In the genomic region with DNA sequence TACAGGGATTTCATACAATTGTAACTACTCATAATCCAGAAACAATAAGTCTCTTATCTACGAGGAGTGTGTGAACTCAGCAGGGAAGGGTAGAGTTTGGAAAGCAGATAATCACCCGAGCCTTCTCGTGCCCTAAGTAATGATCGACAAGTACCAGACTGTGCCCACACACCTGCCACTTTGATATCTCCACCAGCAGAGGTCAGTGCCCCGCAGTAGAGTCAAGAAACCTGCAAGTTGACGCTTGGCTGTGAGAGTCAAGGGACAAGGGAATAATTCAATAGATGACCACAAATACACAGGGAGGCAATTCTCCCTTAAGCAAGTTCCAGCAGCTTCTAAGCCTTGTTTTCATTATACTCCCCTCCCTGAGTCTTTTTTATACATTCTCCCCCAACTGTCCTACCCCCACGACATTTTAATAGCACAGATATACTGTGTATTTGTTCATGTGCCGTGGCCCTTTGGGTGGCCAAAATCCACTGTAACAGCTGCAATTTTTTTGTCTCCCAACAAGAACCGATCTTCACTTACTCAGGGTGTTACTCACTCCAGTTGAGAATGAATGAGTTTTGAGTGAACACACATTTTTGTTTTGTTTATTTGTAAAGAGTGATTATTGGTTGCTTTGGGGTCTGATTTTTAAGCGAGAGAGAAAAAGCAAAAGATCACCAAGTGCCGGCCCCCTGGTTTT, we compare ENCODE assay signal across 9 cellular contexts.
DNase-seq lines count a peak whose midpoint lies in the region; ATAC-seq lines count a peak whose summit lies in the region.
"Had no signal": no experiment of that assay in that cellular context is flagged by ENCODE, and none has a peak within 500 bp of the region (broad histone marks: within the 10 kb centered on the region; RNA-seq: fewer than 3 reads in every experiment).

No MANE protein-coding gene starts in this region.

- no peaks in the 10 kb centered on the region for H3K4me1 ChIP-seq in right cardiac atrium (ENCODE audit: control insufficient read depth, insufficient read depth, low read length)

- peak; percentile 53 for ATAC-seq in activated CD8-positive, alpha-beta T cell treated with anti-CD3 and anti-CD28 coated beads, Interleukin-2, amount 10 ng/mL, durations not matched to agents 7 days and 5 days
- peak; percentile 9 to 23 for ATAC-seq in right cardiac atrium

- POLR2A ChIA-PET in activated CD8-positive, alpha-beta T cell treated with anti-CD3 and anti-CD28 coated beads, Interleukin-2, amount 10 ng/mL, durations not matched to agents 7 days and 5 days (lab: Charles Lee), result no interaction called here

- no peak overlapping the region for H3K4me3 ChIP-seq in right cardiac atrium (ENCODE audit: low read length)

- no peak overlapping the region for H3K27ac Mint-ChIP-seq in activated CD8-positive, alpha-beta T cell treated with anti-CD3 and anti-CD28 coated beads, Interleukin-2, amount 10 ng/mL, durations not matched to agents 7 days and 5 days
- H3K27ac Mint-ChIP-seq: T-helper 1 cell treated with Interleukin-12 subunit alpha and Interleukin-12 subunit beta and Interleukin-4 antibody, amounts not matched to agents 30 μg/mL and 1 μg/mL, for 36 hours had no signal

- H3K27ac ChIP-seq in right cardiac atrium (ENCODE audit: low read length), result peak overlapping the region; percentile 42

- no peaks in the 10 kb centered on the region for H3K9me3 ChIP-seq in right cardiac atrium (ENCODE audit: control insufficient read depth, low read length)

- H3K36me3 Mint-ChIP-seq in activated CD8-positive, alpha-beta T cell treated with anti-CD3 and anti-CD28 coated beads, Interleukin-2, amount 10 ng/mL, durations not matched to agents 7 days and 5 days (ENCODE audit: low read depth), result no peaks in the 10 kb centered on the region

- intact Hi-C loops in right cardiac atrium (cut with DNase I), result no loop called here

- H3K4me3 Mint-ChIP-seq in activated CD8-positive, alpha-beta T cell treated with anti-CD3 and anti-CD28 coated beads, Interleukin-2, amount 10 ng/mL, durations not matched to agents 7 days and 5 days, result no peak overlapping the region
- H3K4me3 Mint-ChIP-seq: T-helper 1 cell treated with Interleukin-12 subunit alpha and Interleukin-12 subunit beta and Interleukin-4 antibody, amounts not matched to agents 30 μg/mL and 1 μg/mL, for 36 hours had no signal

- peaks cover 23% of the 10 kb centered on the region for H3K4me1 Mint-ChIP-seq in activated CD8-positive, alpha-beta T cell treated with anti-CD3 and anti-CD28 coated beads, Interleukin-2, amount 10 ng/mL, durations not matched to agents 7 days and 5 days (ENCODE audit: low read depth)

- no peaks in the 10 kb centered on the region for H3K9me3 Mint-ChIP-seq in activated CD8-positive, alpha-beta T cell treated with anti-CD3 and anti-CD28 coated beads, Interleukin-2, amount 10 ng/mL, durations not matched to agents 7 days and 5 days (ENCODE audit: insufficient read depth)
- H3K9me3 Mint-ChIP-seq: T-helper 1 cell treated with Interleukin-12 subunit alpha and Interleukin-12 subunit beta and Interleukin-4 antibody, amounts not matched to agents 30 μg/mL and 1 μg/mL, for 36 hours had no signal

- no peaks in the 10 kb centered on the region for H3K27me3 Mint-ChIP-seq in activated CD8-positive, alpha-beta T cell treated with anti-CD3 and anti-CD28 coated beads, Interleukin-2, amount 10 ng/mL, durations not matched to agents 7 days and 5 days (ENCODE audit: low read depth)

- CTCF ChIA-PET in activated CD8-positive, alpha-beta T cell treated with anti-CD3 and anti-CD28 coated beads, Interleukin-2, amount 10 ng/mL, durations not matched to agents 7 days and 5 days (lab: Charles Lee), result interaction anchor here (0.8 to 2.0 kb wide), 6 partner anchors 16 to 133 kb away, joined by 3 to 7 read pairs (median 4); no protein-coding TSS in a partner anchor

- WGBS in right cardiac atrium, result 65% methylated on average over 11 of the region's 11 CpGs

- no peaks in the 10 kb centered on the region for H3K27me3 ChIP-seq in right cardiac atrium (ENCODE audit: control insufficient read depth, insufficient read depth)

- DNase-seq in Daoy (ENCODE audit: low read depth) (peak; percentile 61), M059J (ENCODE audit: low read depth) (peak; percentile 62), right cardiac atrium (no peak), NCI-H1694 treated with DMSO at 0.1 percent for 48 hours (lab: John Stamatoyannopoulos, UW) (no peak), globus pallidus (ENCODE audit: low spot score) (no peak), GM19238 (ENCODE audit: insufficient read length, low spot score) (no peak)
- peak; percentile 48 for DNase-seq in activated CD8-positive, alpha-beta T cell treated with anti-CD3 and anti-CD28 coated beads, Interleukin-2, amount 10 ng/mL, durations not matched to agents 7 days and 5 days
- DNase-seq in stimulated activated CD4-positive, alpha-beta T cell treated with anti-CD3 and anti-CD28 coated beads, Interleukin-4, amount 100 ng/mL, for 24 hours, result peak; percentile 19

Comparison
In these comparisons a context has a peak if more than half of its experiments do, and no peak if none do; other contexts are left out.
1. DNase-seq: peak in Daoy (single experiment), M059J (single experiment), activated CD8-positive, alpha-beta T cell treated with anti-CD3 and anti-CD28 coated beads, Interleukin-2, amount 10 ng/mL, durations not matched to agents 7 days and 5 days (single experiment) and stimulated activated CD4-positive, alpha-beta T cell treated with anti-CD3 and anti-CD28 coated beads, Interleukin-4, amount 100 ng/mL, for 24 hours (single experiment); none in right cardiac atrium (0 of 3), NCI-H1694 treated with DMSO at 0.1 percent for 48 hours (single experiment), globus pallidus (single experiment) and GM19238 (single experiment).